ENCODE assay signal across 18 cellular contexts in genomic region chr3:49535971-49536874, GRCh38. TPM values are rescaled to one million over a fixed set of nuclear protein-coding genes. Genes with fewer than 3 reads are reported as not detected.
DNase-seq lines count a peak whose midpoint lies in the region; TF ChIP-seq lines count a peak whose summit lies in the region.
"Had no signal": no experiment of that assay in that cellular context is flagged by ENCODE, and none has a peak within 500 bp of the region (broad histone marks: within the 10 kb centered on the region; RNA-seq: fewer than 3 reads in every experiment).

No MANE protein-coding gene starts in this region.

- H3K4me3 ChIP-seq in HEK293 (ENCODE audit: low read depth, low read length) (no peak overlapping the region), ectodermal cell (ENCODE audit: insufficient read depth, low read depth, low read length) (no peak overlapping the region), muscle layer of duodenum (ENCODE audit: low read depth in 1 of 2, low read length in 2 of 2) (no peak overlapping the region), skeletal muscle satellite cell (ENCODE audit: low read length) (peak overlapping the region; percentile 15), SK-N-SH (ENCODE audit: low read depth in 2 of 2, low read length in 1 of 2) (no peak overlapping the region)
- H3K4me3 ChIP-seq: SJSA1 had no signal

- no peak for TF ChIP-seq RAD21 in SK-N-SH (IDR thresholded peaks at IDR 0.05; ENCODE audit: low read length)

- no peak overlapping the region for H3K27ac ChIP-seq in HEK293 (ENCODE audit: extremely low read depth, low read depth, low read length)
- H3K27ac ChIP-seq in ectodermal cell (ENCODE audit: insufficient read depth, low read depth, low read length, poor library complexity, severe bottlenecking) = peak overlapping the region; percentile 56
- peak overlapping the region; percentile 16 for H3K27ac ChIP-seq in muscle layer of duodenum (ENCODE audit: low read length)
- H3K27ac ChIP-seq in SK-N-SH (ENCODE audit: low read depth in 2 of 2, low read length in 1 of 2) = no peak overlapping the region
- H3K27ac ChIP-seq: parathyroid adenoma, SJSA1 had no signal

- CTCF ChIA-PET in HEK293 (lab: Yijun Ruan, JAX) = interaction anchor here (0.5 to 2.7 kb wide), 4 partner anchors 31 to 136 kb away, joined by 3 to 18 read pairs (median 4); no protein-coding TSS in a partner anchor
- CTCF ChIA-PET in activated CD4-positive, alpha-beta memory T cell treated with anti-CD3 and anti-CD28 coated beads, Interleukin-2, amount 10 ng/mL, durations not matched to agents 7 days and 5 days (lab: Charles Lee) = interaction anchor here (1.2 to 5.4 kb wide), 3 partner anchors 12 to 136 kb away, joined by 4 to 247 read pairs (median 9); no protein-coding TSS in a partner anchor
- CTCF ChIA-PET in SK-N-SH (lab: Yijun Ruan, JAX) = interaction anchor here (0.7 to 11.0 kb wide), 3 partner anchors 28 to 303 kb away, joined by 3 to 299 read pairs (median 4); no protein-coding TSS in a partner anchor

- DNase-seq in putamen (ENCODE audit: low spot score) (no peak), LoVo (ENCODE audit: low spot score) (no peak), SK-N-SH (no peak)
- DNase-seq in activated CD4-positive, alpha-beta memory T cell treated with anti-CD3 and anti-CD28 coated beads, Interleukin-2, amount 10 ng/mL, durations not matched to agents 7 days and 5 days = no peak
- DNase-seq: activated CD8-positive, alpha-beta memory T cell treated with anti-CD3 and anti-CD28 coated beads, Interleukin-2, amount 10 ng/mL, durations not matched to agents 7 days and 5 days; central memory CD4-positive, alpha-beta T cell; effector memory CD4-positive, alpha-beta T cell; Karpas-422; NCI-H748 treated with DMSO at 0.1 percent for 48 hours; stimulated activated CD4-positive, alpha-beta T cell treated with anti-CD3 and anti-CD28 coated beads, Interleukin-12 subunit alpha, Interleukin-12 subunit beta, amount 100 ng/mL, for 4 hours; T-helper 9 cell had no signal

- H3K9ac ChIP-seq in skeletal muscle satellite cell (ENCODE audit: low read depth, low read length) (peak overlapping the region; percentile 30), SK-N-SH (no peak overlapping the region)
- H3K9ac ChIP-seq: parathyroid adenoma had no signal

- TF ChIP-seq CTCF in HEK293 (tag by site-specific recombination; IDR thresholded peaks at IDR 0.05) (no peak), SK-N-SH (IDR thresholded peaks at IDR 0.05) (no peak)

- no peaks in the 10 kb centered on the region for H3K27me3 ChIP-seq in ectodermal cell (ENCODE audit: control insufficient read depth, insufficient read depth, low read length, poor library complexity, severe bottlenecking)
- H3K27me3 ChIP-seq in muscle layer of duodenum (ENCODE audit: low read depth, low read length) = no peaks in the 10 kb centered on the region
- H3K27me3 ChIP-seq in skeletal muscle satellite cell (ENCODE audit: control insufficient read depth, insufficient read depth, low read length) = no peaks in the 10 kb centered on the region
- H3K27me3 ChIP-seq in SK-N-SH (ENCODE audit: insufficient read depth) = no peaks in the 10 kb centered on the region
- H3K27me3 ChIP-seq: SJSA1 had no signal

- no peak overlapping the region for H2AFZ ChIP-seq in SK-N-SH (ENCODE audit: low read depth)
- H2AFZ ChIP-seq: parathyroid adenoma had no signal

- 82 to 90% methylated on average over 7 of the region's 7 CpGs for WGBS in ectodermal cell, 2 experiments
- WGBS in SK-N-SH (ENCODE audit: low lambda C conversion rate) = 100% methylated on average over 6 of the region's 7 CpGs

- H3K4me1 Mint-ChIP-seq in activated CD4-positive, alpha-beta memory T cell treated with anti-CD3 and anti-CD28 coated beads, Interleukin-2, amount 10 ng/mL, durations not matched to agents 7 days and 5 days = peaks cover 7% of the 10 kb centered on the region

- H4K20me1 ChIP-seq in SK-N-SH (ENCODE audit: insufficient read depth) = no peaks in the 10 kb centered on the region

- H3K27me3 Mint-ChIP-seq in activated CD4-positive, alpha-beta memory T cell treated with anti-CD3 and anti-CD28 coated beads, Interleukin-2, amount 10 ng/mL, durations not matched to agents 7 days and 5 days = no peaks in the 10 kb centered on the region
- H3K27me3 Mint-ChIP-seq: activated CD8-positive, alpha-beta memory T cell treated with anti-CD3 and anti-CD28 coated beads, Interleukin-2, amount 10 ng/mL, durations not matched to agents 7 days and 5 days had no signal

- no peaks in the 10 kb centered on the region for H3K79me2 ChIP-seq in SK-N-SH (ENCODE audit: insufficient read depth)
- H3K79me2 ChIP-seq: parathyroid adenoma had no signal

- peaks cover 12% of the 10 kb centered on the region for H3K36me3 Mint-ChIP-seq in activated CD4-positive, alpha-beta memory T cell treated with anti-CD3 and anti-CD28 coated beads, Interleukin-2, amount 10 ng/mL, durations not matched to agents 7 days and 5 days (ENCODE audit: low read depth)

- no peak for TF ChIP-seq EP300 in SK-N-SH (IDR thresholded peaks at IDR 0.05; ENCODE audit: borderline replicate concordance in 1 of 2, low read depth in 1 of 2, low read length in 1 of 2)

- no peak overlapping the region for H3K27ac Mint-ChIP-seq in activated CD4-positive, alpha-beta memory T cell treated with anti-CD3 and anti-CD28 coated beads, Interleukin-2, amount 10 ng/mL, durations not matched to agents 7 days and 5 days
- H3K27ac Mint-ChIP-seq: activated CD8-positive, alpha-beta memory T cell treated with anti-CD3 and anti-CD28 coated beads, Interleukin-2, amount 10 ng/mL, durations not matched to agents 7 days and 5 days; activated T-helper 2 cell treated with anti-CD3 and anti-CD28 coated beads, Interferon-gamma antibody, Interleukin-2, Interleukin-4, amounts not matched to agents 10 μg/mL and 5 μg/mL and 100 μg/mL, durations not matched to agents 14 hours and 24 hours and 36 hours had no signal

- H3K36me3 ChIP-seq in HEK293 (ENCODE audit: control insufficient read depth in 2 of 2, insufficient read depth in 1 of 2, low read length in 2 of 2) = peaks cover 0 to 28% of the 10 kb centered on the region in 2 experiments; a peak in 1 of 3 replicates
- peaks cover 10% of the 10 kb centered on the region for H3K36me3 ChIP-seq in ectodermal cell (ENCODE audit: control insufficient read depth, insufficient read depth, low read length)
- peaks cover 25% of the 10 kb centered on the region in 2 donors for H3K36me3 ChIP-seq in muscle layer of duodenum (ENCODE audit: control insufficient read depth in 1 of 2, insufficient read depth in 2 of 2, low read length in 2 of 2)
- peaks cover 14% of the 10 kb centered on the region for H3K36me3 ChIP-seq in skeletal muscle satellite cell (ENCODE audit: insufficient read depth, low read length)
- H3K36me3 ChIP-seq in SK-N-SH (replicated peaks in 1 of 2; ENCODE audit: control insufficient read depth in 1 of 2, insufficient read depth in 2 of 2, low read length in 1 of 2) = peaks cover 0 to 28% of the 10 kb centered on the region in 2 experiments

- H3F3A ChIP-seq in SK-N-SH (replicated peaks; ENCODE audit: insufficient read depth) = peaks cover 3% of the 10 kb centered on the region

- H3K9me3 ChIP-seq in HEK293 (ENCODE audit: control insufficient read depth, insufficient read depth, low read depth, low read length) (no peaks in the 10 kb centered on the region), ectodermal cell (ENCODE audit: control insufficient read depth, low read length) (no peaks in the 10 kb centered on the region), muscle layer of duodenum (ENCODE audit: control insufficient read depth in 1 of 2, low read length in 2 of 2) (no peaks in the 10 kb centered on the region), skeletal muscle satellite cell (replicated peaks; ENCODE audit: low read length) (no peaks in the 10 kb centered on the region), SK-N-SH (no peaks in the 10 kb centered on the region)
- H3K9me3 ChIP-seq: SJSA1 had no signal

- POLR2A ChIA-PET in HEK293 (lab: Yijun Ruan, JAX) = no interaction called here
- POLR2A ChIA-PET in activated CD4-positive, alpha-beta memory T cell treated with anti-CD3 and anti-CD28 coated beads, Interleukin-2, amount 10 ng/mL, durations not matched to agents 7 days and 5 days (lab: Charles Lee) = no interaction called here
- POLR2A ChIA-PET in SK-N-SH (lab: Yijun Ruan, JAX) = interaction anchor here (0.5 kb wide), 1 partner anchor 526 kb away, joined by 3 read pairs; no protein-coding TSS in a partner anchor

- H3K4me2 ChIP-seq in skeletal muscle satellite cell (ENCODE audit: low read length) (peak overlapping the region; percentile 35), SK-N-SH (no peak overlapping the region)

- H3K9me2 ChIP-seq in SK-N-SH = no peaks in the 10 kb centered on the region

- no peak overlapping the region for H3K4me3 Mint-ChIP-seq in activated CD4-positive, alpha-beta memory T cell treated with anti-CD3 and anti-CD28 coated beads, Interleukin-2, amount 10 ng/mL, durations not matched to agents 7 days and 5 days
- H3K4me3 Mint-ChIP-seq: activated CD8-positive, alpha-beta memory T cell treated with anti-CD3 and anti-CD28 coated beads, Interleukin-2, amount 10 ng/mL, durations not matched to agents 7 days and 5 days had no signal

- no peaks in the 10 kb centered on the region for H3K9me3 Mint-ChIP-seq in activated CD4-positive, alpha-beta memory T cell treated with anti-CD3 and anti-CD28 coated beads, Interleukin-2, amount 10 ng/mL, durations not matched to agents 7 days and 5 days
- H3K9me3 Mint-ChIP-seq: activated T-helper 2 cell treated with anti-CD3 and anti-CD28 coated beads, Interferon-gamma antibody, Interleukin-2, Interleukin-4, amounts not matched to agents 10 μg/mL and 5 μg/mL and 100 μg/mL, durations not matched to agents 14 hours and 24 hours and 36 hours had no signal

- H3K4me1 ChIP-seq in HEK293 (ENCODE audit: control insufficient read depth, insufficient read depth, low read length) (no peaks in the 10 kb centered on the region), ectodermal cell (ENCODE audit: control insufficient read depth, insufficient read depth, low read length) (peaks cover 23% of the 10 kb centered on the region), muscle layer of duodenum (ENCODE audit: control insufficient read depth in 1 of 2, insufficient read depth in 2 of 2, low read length in 2 of 2) (peaks cover 0 to 21% of the 10 kb centered on the region in 2 donors), skeletal muscle satellite cell (ENCODE audit: control insufficient read depth, insufficient read depth, low read length) (peaks cover 43% of the 10 kb centered on the region), SK-N-SH (ENCODE audit: control insufficient read depth in 1 of 2, insufficient read depth in 2 of 2, low read depth in 1 of 2, low read length in 1 of 2) (peaks cover 0 to 21% of the 10 kb centered on the region in 2 experiments; a peak in 2 of 4 replicates)

RNA-seq across cellular contexts. Expression of gene BSN, which starts 18.1 kb away (rescaled TPM):
- polyA plus RNA-seq in ectodermal cell (2013, experiment 1 of 4) = 0.72 TPM
- polyA plus RNA-seq in ectodermal cell (2013, experiment 2 of 4) = 0.76 TPM
- polyA plus RNA-seq in ectodermal cell (2013, experiment 3 of 4) = 0.69 TPM
- 0.97 TPM for polyA plus RNA-seq in ectodermal cell (2013, experiment 4 of 4)
- total RNA-seq in skeletal muscle satellite cell (2012; rRNA removed) = under 0.01 TPM in 2 replicates
- total RNA-seq in activated CD4-positive, alpha-beta memory T cell treated with anti-CD3 and anti-CD28 coated beads, Interleukin-2, amount 10 ng/mL, durations not matched to agents 7 days and 5 days = under 1 TPM; 0.03 to 0.05 TPM
- polyA plus RNA-seq in SK-N-SH (2012; rRNA removed) = 0.07 and 0.08 TPM in 2 replicates
- 0.04 and 0.13 TPM in 2 replicates for polyA plus RNA-seq in SK-N-SH (2012; cell fraction: cytosol; rRNA removed)
- 0.23 and 0.25 TPM in 2 replicates for polyA plus RNA-seq in SK-N-SH (2012; cell fraction: nucleus; rRNA removed)

Comparison
In these comparisons a context has a peak if more than half of its experiments do, and no peak if none do; other contexts are left out.
1. H3K27ac ChIP-seq: peak in ectodermal cell (single experiment) and muscle layer of duodenum (single experiment); none in HEK293 (single experiment) and SK-N-SH (0 of 2).